ENCODE assay signal across 24 cellular contexts in the genomic region with DNA sequence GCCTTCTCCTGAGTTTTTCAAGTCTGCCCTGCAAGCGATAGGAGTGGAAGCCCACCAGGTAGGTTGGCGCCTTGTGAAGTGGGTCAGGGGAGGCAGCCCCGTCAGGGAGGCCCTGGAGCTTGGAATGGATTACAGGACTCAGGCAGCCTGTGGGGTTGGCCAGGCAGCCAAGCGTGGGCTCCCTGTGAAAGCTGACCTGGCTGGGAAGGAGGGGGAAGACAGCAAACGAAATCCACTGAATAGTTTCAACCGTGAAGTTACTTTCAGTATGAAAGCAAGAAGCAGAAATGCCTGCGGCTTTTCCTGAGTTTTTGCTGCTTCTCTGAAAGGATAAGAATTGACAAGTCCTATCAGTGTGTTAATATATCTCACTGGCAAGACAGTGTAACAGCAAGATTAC. TPM values are rescaled to one million over a fixed set of nuclear protein-coding genes. Genes with fewer than 3 reads are reported as not detected.
"Had no signal": no experiment of that assay in that cellular context is flagged by ENCODE, and none has a peak within 500 bp of the region (broad histone marks: within the 10 kb centered on the region; RNA-seq: fewer than 3 reads in every experiment).

No MANE protein-coding gene starts in this region.

- H3K4me1 ChIP-seq: breast epithelium had no signal

- H3K4me3 Mint-ChIP-seq: activated B cell treated with CpG ODN at 0.5 μM for 24 hours; activated CD4-positive, alpha-beta T cell treated with anti-CD3 and anti-CD28 coated beads for 36 hours; activated CD8-positive, alpha-beta T cell treated with anti-CD3 and anti-CD28 coated beads for 36 hours; activated naive CD4-positive, alpha-beta T cell treated with anti-CD3 and anti-CD28 coated beads, Interleukin-2, amount 50 U/mL, for 24 hours; activated T-cell treated with anti-CD3 and anti-CD28 coated beads, Interleukin-2, amount 50 U/mL, for 24 hours; activated T-helper 1 cell treated with anti-CD3 and anti-CD28 coated beads, Interleukin-12 subunit alpha, Interleukin-12 subunit beta, Interleukin-2, Interleukin-4 antibody, amounts not matched to agents 30 ng/mL and 10 ng/mL and 1 ng/mL, durations not matched to agents 14 hours and 24 hours and 36 hours; T-helper 17 cell had no signal

- H3K4me2 ChIP-seq: KMS-11 had no signal

- H3K27ac Mint-ChIP-seq: activated B cell treated with CpG ODN at 0.5 μM for 24 hours; activated CD4-positive, alpha-beta T cell treated with anti-CD3 and anti-CD28 coated beads for 36 hours; activated CD8-positive, alpha-beta T cell treated with anti-CD3 and anti-CD28 coated beads for 36 hours; activated naive CD4-positive, alpha-beta T cell treated with anti-CD3 and anti-CD28 coated beads, Interleukin-2, amount 50 U/mL, for 24 hours; activated T-cell treated with anti-CD3 and anti-CD28 coated beads, Interleukin-2, amount 50 U/mL, for 24 hours; activated T-helper 1 cell treated with anti-CD3 and anti-CD28 coated beads, Interleukin-12 subunit alpha, Interleukin-12 subunit beta, Interleukin-2, Interleukin-4 antibody, amounts not matched to agents 30 ng/mL and 10 ng/mL and 1 ng/mL, durations not matched to agents 14 hours and 24 hours and 36 hours; T-helper 17 cell had no signal

- H3K4me3 ChIP-seq: breast epithelium had no signal

- H3K9me3 ChIP-seq: breast epithelium had no signal

- H3K27ac ChIP-seq: breast epithelium, KMS-11 had no signal

- H3K27me3 ChIP-seq: breast epithelium had no signal

- H3K27me3 Mint-ChIP-seq: activated B cell treated with CpG ODN at 0.5 μM for 24 hours; activated CD4-positive, alpha-beta T cell treated with anti-CD3 and anti-CD28 coated beads for 36 hours; activated CD8-positive, alpha-beta T cell treated with anti-CD3 and anti-CD28 coated beads for 36 hours; activated naive CD4-positive, alpha-beta T cell treated with anti-CD3 and anti-CD28 coated beads, Interleukin-2, amount 50 U/mL, for 24 hours; activated T-cell treated with anti-CD3 and anti-CD28 coated beads, Interleukin-2, amount 50 U/mL, for 24 hours; T-helper 17 cell had no signal

- H3K36me3 ChIP-seq: breast epithelium had no signal

- DNase-seq: activated B cell treated with CpG ODN at 0.5 μM for 24 hours; activated CD4-positive, alpha-beta T cell treated with anti-CD3 and anti-CD28 coated beads for 36 hours; activated CD4-positive, alpha-beta T cell treated with anti-CD3 and anti-CD28 coated beads, Interleukin-2, amount 50 U/mL, for 1 hour; activated CD8-positive, alpha-beta memory T cell treated with anti-CD3 and anti-CD28 coated beads, Interleukin-2, amount 50 U/mL, for 48 hours; activated CD8-positive, alpha-beta T cell treated with anti-CD3 and anti-CD28 coated beads for 36 hours; activated effector memory CD4-positive, alpha-beta T cell treated with Interleukin-2 at 50 U/mL for 16 hours; activated naive CD4-positive, alpha-beta T cell; activated T-cell treated with anti-CD3 and anti-CD28 coated beads, Interleukin-2, amount 50 U/mL, for 24 hours; aorta; NCI-H1092; NCI-H1417; NCI-H1694; NCI-H2029; NCI-H2107; NCI-H226; NCI-H510A treated with DMSO at 0.1 percent for 48 hours; PC-3; SHP77 treated with DMSO at 0.1 percent for 48 hours; T-helper 17 cell; T-helper 9 cell had no signal

- H3K9me3 Mint-ChIP-seq: activated naive CD4-positive, alpha-beta T cell treated with anti-CD3 and anti-CD28 coated beads, Interleukin-2, amount 50 U/mL, for 24 hours had no signal

RNA-seq across cellular contexts. Expression of a gene that starts 48.2 kb away (rescaled TPM):
- total RNA-seq: activated B cell treated with CpG ODN at 0.5 μM for 24 hours; activated CD4-positive, alpha-beta T cell treated with anti-CD3 and anti-CD28 coated beads for 36 hours; activated CD8-positive, alpha-beta T cell treated with anti-CD3 and anti-CD28 coated beads for 36 hours; activated T-helper 1 cell treated with anti-CD3 and anti-CD28 coated beads, Interleukin-12 subunit alpha, Interleukin-12 subunit beta, Interleukin-2, Interleukin-4 antibody, amounts not matched to agents 30 ng/mL and 10 ng/mL and 1 ng/mL, durations not matched to agents 14 hours and 24 hours and 36 hours; aorta; T-helper 17 cell had no signal
- polyA plus RNA-seq: aorta had no signal
